Comparison of ENCODE assay signal across 22 cellular contexts in genomic region chr10:98367626-98368451, GRCh38.
DNase-seq lines count a peak whose midpoint lies in the region; ATAC-seq lines count a peak whose summit lies in the region.
"Had no signal": no experiment of that assay in that cellular context is flagged by ENCODE, and none has a peak within 500 bp of the region (broad histone marks: within the 10 kb centered on the region; RNA-seq: fewer than 3 reads in every experiment).

No MANE protein-coding gene starts in this region.

- no peak for ATAC-seq in HG03342 (IDR thresholded peaks at IDR 0.05; ENCODE audit: unreplicated experiment)
- no peak for ATAC-seq in HG02571 (IDR thresholded peaks at IDR 0.05; ENCODE audit: unreplicated experiment)
- ATAC-seq: effector memory CD8-positive, alpha-beta T cell; left lobe of liver; mucosa of descending colon had no signal

- DNase-seq in NCI-H345 treated with DMSO at 0.1 percent for 48 hours (lab: John Stamatoyannopoulos, UW; ENCODE audit: unreplicated experiment), result peak; percentile 5
- DNase-seq in NCI-H345 (lab: John Stamatoyannopoulos, UW), result no peak
- peak in 36 of 61 donors; percentile 4 to 81 (median 27) for DNase-seq in caudate nucleus (lab: John Stamatoyannopoulos, UW)
- DNase-seq in inferior parietal cortex (ENCODE audit: extremely low spot score), result peak; percentile 64
- DNase-seq in substantia nigra (lab: John Stamatoyannopoulos, UW), result peak in 30 of 49 donors; percentile 7 to 69 (median 30)
- DNase-seq in activated CD8-positive, alpha-beta memory T cell treated with anti-CD3 and anti-CD28 coated beads, Interleukin-2, amount 50 U/mL, for 4 hours, result no peak
- DNase-seq: activated B cell treated with CpG ODN at 0.5 μM for 24 hours; activated CD4-positive, alpha-beta memory T cell treated with anti-CD3 and anti-CD28 coated beads for 36 hours; activated naive CD4-positive, alpha-beta T cell; aorta; Calu3; effector memory CD8-positive, alpha-beta T cell; EL; mucosa of descending colon; NCI-H1436 treated with DMSO at 0.1 percent for 48 hours; NCI-H2227 treated with DMSO at 0.1 percent for 48 hours; stimulated activated CD4-positive, alpha-beta T cell treated with anti-CD3 and anti-CD28 coated beads, Interleukin-4, amount 100 ng/mL, for 4 hours had no signal

- H3K27ac ChIP-seq in caudate nucleus (ENCODE audit: low read depth, low read length), result peak overlapping the region; percentile 49
- peak overlapping the region; percentile 66 for H3K27ac ChIP-seq in substantia nigra (ENCODE audit: low read depth, low read length, poor library complexity, severe bottlenecking)
- H3K27ac ChIP-seq: BLaER1, SK-N-MC had no signal

Comparison
In these comparisons a context has a peak if more than half of its experiments do, and no peak if none do; other contexts are left out.
1. DNase-seq: peak in NCI-H345 treated with DMSO at 0.1 percent for 48 hours (single experiment), caudate nucleus (36 of 61), inferior parietal cortex (single experiment) and substantia nigra (30 of 49); none in NCI-H345 (single experiment) and activated CD8-positive, alpha-beta memory T cell treated with anti-CD3 and anti-CD28 coated beads, Interleukin-2, amount 50 U/mL, for 4 hours (single experiment).